ENCODE assay signal across 8 cellular contexts in genomic region chr22:35350539-35351503, GRCh38.
DNase-seq lines count a peak whose midpoint lies in the region; ATAC-seq and TF ChIP-seq lines count a peak whose summit lies in the region.

No MANE protein-coding gene starts in this region.

- DNase-seq in SIG-M5 treated with dmso at 0.1 percent for 504 hours (lab: John Stamatoyannopoulos, UW; ENCODE audit: unreplicated experiment) (peak; percentile 69), SIG-M5 (lab: John Stamatoyannopoulos, UW) (no peak), NCI-H2107 (lab: John Stamatoyannopoulos, UW) (peak; percentile 68), UCSD-AML1 (lab: John Stamatoyannopoulos, UW; ENCODE audit: unreplicated experiment) (peak; percentile 73), brain microvascular endothelial cell (peak; percentile 78), skeletal muscle cell (ENCODE audit: low read depth) (peak; percentile 69)

- peak overlapping the region; percentile 49 for H3K9ac ChIP-seq in iPS-15b (ENCODE audit: low read depth, low read length)

- H3K27ac ChIP-seq in brain microvascular endothelial cell: no peak overlapping the region

- in situ Hi-C loops in brain microvascular endothelial cell (cut with HindIII; ENCODE audit: low pct_ligation_motif_present, low sequenced_read_pairs): no loop called here

- peaks cover 3% of the 10 kb centered on the region for H3K4me1 ChIP-seq in iPS-15b (ENCODE audit: control insufficient read depth, insufficient read depth, low read length)

- H3K27me3 ChIP-seq in brain microvascular endothelial cell (replicated peaks) (no peaks in the 10 kb centered on the region), iPS-15b (ENCODE audit: control insufficient read depth, insufficient read depth, low read length) (peaks cover 3% of the 10 kb centered on the region)

- peak; percentile 53 for ATAC-seq in HG03060 (IDR thresholded peaks at IDR 0.05; ENCODE audit: low read depth, unreplicated experiment)

- H3K4me3 ChIP-seq in brain microvascular endothelial cell (ENCODE audit: low read depth, low read length): peak overlapping the region; percentile 65
- peak overlapping the region; percentile 89 for H3K4me3 ChIP-seq in iPS-15b (ENCODE audit: low read depth, low read length)
- H3K4me3 ChIP-seq in skeletal muscle cell (ENCODE audit: low read depth, low read length): peak overlapping the region; percentile 64

- H3K9me3 ChIP-seq in iPS-15b (ENCODE audit: control insufficient read depth, insufficient read depth, low read length): no peaks in the 10 kb centered on the region

- TF ChIP-seq CTCF in brain microvascular endothelial cell (IDR thresholded peaks at IDR 0.05; ENCODE audit: low read depth, low read length, missing control alignments): peak; percentile 88

- no peaks in the 10 kb centered on the region for H3K36me3 ChIP-seq in brain microvascular endothelial cell (replicated peaks)
- no peaks in the 10 kb centered on the region for H3K36me3 ChIP-seq in iPS-15b (ENCODE audit: control insufficient read depth, insufficient read depth, low read length)
